ENCODE assay signal across 1 cellular context in genomic region chr10:47288916-47289495, GRCh38.
TF ChIP-seq lines count a peak whose summit lies in the region.

No MANE protein-coding gene starts in this region.

TF ChIP-seq in GM23338, 12 proteins besides CTCF, POLR2A, EP300 and RAD21:
- TF ChIP-seq EZH2phosphoT487 (IDR thresholded peaks at IDR 0.05; ENCODE audit: unreplicated experiment) (no peak), REST (IDR thresholded peaks at IDR 0.05; ENCODE audit: unreplicated experiment) (no peak), ZNF331 (CRISPR knock-in tag; IDR thresholded peaks at IDR 0.05; ENCODE audit: low read depth) (no peak), NANOG (IDR thresholded peaks at IDR 0.05; ENCODE audit: borderline replicate concordance) (no peak), ZNF114 (CRISPR knock-in tag; IDR thresholded peaks at IDR 0.05) (no peak)
TF ChIP-seq in GM23338: peak in this region for 0.
